In genomic region chr11:29214833-29215232, GRCh38 we compare ENCODE assay signal across 14 cellular contexts.
"Had no signal": no experiment of that assay in that cellular context is flagged by ENCODE, and none has a peak within 500 bp of the region (broad histone marks: within the 10 kb centered on the region; RNA-seq: fewer than 3 reads in every experiment).

No MANE protein-coding gene starts in this region.

- H3K36me3 ChIP-seq: heart left ventricle, prostate gland, right lobe of liver had no signal

- DNase-seq: activated CD4-positive, alpha-beta T cell treated with anti-CD3 and anti-CD28 coated beads for 4 hours; activated CD8-positive, alpha-beta T cell treated with anti-CD3 and anti-CD28 coated beads, Interleukin-2, amount 10 ng/mL, durations not matched to agents 7 days and 5 days; activated naive CD4-positive, alpha-beta T cell; caudate nucleus; effector memory CD8-positive, alpha-beta T cell; heart left ventricle; nucleus accumbens; right lobe of liver; stimulated activated CD4-positive, alpha-beta T cell treated with anti-CD3 and anti-CD28 coated beads, Interleukin-2, amount 100 ng/mL, for 24 hours; stimulated activated naive B cell treated with anti-CD40 and anti-IgM and Interleukin-4, amounts not matched to agents 10 μg/mL and 1 μg/mL and 100 μg/mL, for 72 hours had no signal

- H3K27ac ChIP-seq: coronary artery, heart left ventricle, prostate gland, right lobe of liver had no signal

- H3K4me3 ChIP-seq: coronary artery, heart left ventricle, prostate gland, right lobe of liver had no signal

- H3K27me3 ChIP-seq: heart left ventricle, right lobe of liver had no signal

- ATAC-seq: activated CD8-positive, alpha-beta T cell treated with anti-CD3 and anti-CD28 coated beads, Interleukin-2, amount 10 ng/mL, durations not matched to agents 7 days and 5 days; effector memory CD8-positive, alpha-beta T cell; heart left ventricle; left lobe of liver; natural killer cell treated with Interleukin-12 subunit alpha and Interleukin-12 subunit beta and Interleukin-15 and Interleukin-18, amount 100 ng/mL, for 72 hours; right lobe of liver; stimulated activated naive B cell treated with anti-CD40 and anti-IgM and Interleukin-4, amounts not matched to agents 10 μg/mL and 1 μg/mL and 100 μg/mL, for 72 hours had no signal

- H3K4me1 ChIP-seq: heart left ventricle, prostate gland, right lobe of liver had no signal

- H3K9me3 ChIP-seq: prostate gland, right lobe of liver had no signal
